31 cellular contexts compared by ENCODE assay signal in genomic region chr13:28248080-28248479, GRCh38.
DNase-seq lines count a peak whose midpoint lies in the region; ATAC-seq and TF ChIP-seq lines count a peak whose summit lies in the region.
"Had no signal": no experiment of that assay in that cellular context is flagged by ENCODE, and none has a peak within 500 bp of the region (broad histone marks: within the 10 kb centered on the region; RNA-seq: fewer than 3 reads in every experiment).

No MANE protein-coding gene starts in this region.

- DNase-seq in left ventricle myocardium inferior (no peak), left cardiac atrium (no peak), MV-4-11 (lab: John Stamatoyannopoulos, UW) (peak; percentile 86), activated B cell treated with CpG ODN at 0.5 μM for 24 hours (no peak), NCI-H748 (lab: John Stamatoyannopoulos, UW; ENCODE audit: unreplicated experiment) (no peak), osteoblast (ENCODE audit: insufficient read length, low spot score, missing footprints) (no peak)
- no peak for DNase-seq in stimulated activated naive B cell treated with anti-CD40 and anti-IgM and Interleukin-4, amounts not matched to agents 10 μg/mL and 1 μg/mL and 100 μg/mL, for 72 hours
- DNase-seq: activated CD4-positive, alpha-beta T cell treated with anti-CD3 and anti-CD28 coated beads for 4 hours; activated gamma-delta T cell; activated T-cell treated with anti-CD3 and anti-CD28 coated beads, Interleukin-2, amount 50 U/mL, for 1 hour; body of pancreas; Calu3; cerebellar nuclear complex; DMS79; foreskin fibroblast; HCEC 1CT; head of caudate nucleus; islet precursor cell; left ventricle myocardium superior; MG63; NCI-H1436; NCI-H774; occipital lobe; stimulated activated CD4-positive, alpha-beta T cell treated with anti-CD3 and anti-CD28 coated beads, Interleukin-4, amount 100 ng/mL, for 4 hours; substantia nigra had no signal

- CTCF ChIA-PET in activated B cell treated with CpG ODN at 0.5 μM for 24 hours (lab: Charles Lee): no interaction called here

- H3K4me1 ChIP-seq in left ventricle myocardium inferior: peaks cover 7% of the 10 kb centered on the region
- no peaks in the 10 kb centered on the region for H3K4me1 ChIP-seq in osteoblast (ENCODE audit: insufficient read depth, low read length)
- H3K4me1 ChIP-seq: body of pancreas had no signal

- H3K9me3 Mint-ChIP-seq in activated B cell treated with CpG ODN at 0.5 μM for 24 hours: peaks cover 8% of the 10 kb centered on the region
- peaks cover 5 to 9% of the 10 kb centered on the region in 2 donors for H3K9me3 Mint-ChIP-seq in stimulated activated naive B cell treated with anti-CD40 and anti-IgM and Interleukin-4, amounts not matched to agents 10 μg/mL and 1 μg/mL and 100 μg/mL, for 72 hours

- H3K4me1 Mint-ChIP-seq in activated B cell treated with CpG ODN at 0.5 μM for 24 hours: peaks cover 72% of the 10 kb centered on the region
- H3K4me1 Mint-ChIP-seq in stimulated activated naive B cell treated with anti-CD40 and anti-IgM and Interleukin-4, amounts not matched to agents 10 μg/mL and 1 μg/mL and 100 μg/mL, for 72 hours: peaks cover 27 to 62% of the 10 kb centered on the region in 2 donors
- H3K4me1 Mint-ChIP-seq: mesothelial cell of epicardium had no signal

- H3K36me3 Mint-ChIP-seq in activated B cell treated with CpG ODN at 0.5 μM for 24 hours (ENCODE audit: low read depth): peaks cover 67% of the 10 kb centered on the region
- peaks cover 49 to 61% of the 10 kb centered on the region in 2 donors for H3K36me3 Mint-ChIP-seq in stimulated activated naive B cell treated with anti-CD40 and anti-IgM and Interleukin-4, amounts not matched to agents 10 μg/mL and 1 μg/mL and 100 μg/mL, for 72 hours

- H3K9me3 ChIP-seq in left ventricle myocardium inferior (replicated peaks): no peaks in the 10 kb centered on the region
- no peaks in the 10 kb centered on the region for H3K9me3 ChIP-seq in osteoblast (ENCODE audit: low read depth, low read length)
- H3K9me3 ChIP-seq: body of pancreas, esophagus muscularis mucosa had no signal

- ATAC-seq in left cardiac atrium: no peak
- peak; percentile 25 for ATAC-seq in activated B cell treated with CpG ODN at 0.5 μM for 24 hours (ENCODE audit: low read depth)
- ATAC-seq in stimulated activated naive B cell treated with anti-CD40 and anti-IgM and Interleukin-4, amounts not matched to agents 10 μg/mL and 1 μg/mL and 100 μg/mL, for 72 hours (replicated peaks): no peak
- no peak for ATAC-seq in GM21390 (IDR thresholded peaks at IDR 0.05; ENCODE audit: unreplicated experiment)
- ATAC-seq: body of pancreas, left ventricle myocardium superior had no signal

- peak overlapping the region; percentile 62 for H3K27ac Mint-ChIP-seq in activated B cell treated with CpG ODN at 0.5 μM for 24 hours
- H3K27ac Mint-ChIP-seq in stimulated activated naive B cell treated with anti-CD40 and anti-IgM and Interleukin-4, amounts not matched to agents 10 μg/mL and 1 μg/mL and 100 μg/mL, for 72 hours: peak overlapping the region; percentile 15
- H3K27ac Mint-ChIP-seq: mesothelial cell of epicardium had no signal

- H3K4me3 Mint-ChIP-seq in activated B cell treated with CpG ODN at 0.5 μM for 24 hours: peak overlapping the region; percentile 57
- no peak overlapping the region for H3K4me3 Mint-ChIP-seq in stimulated activated naive B cell treated with anti-CD40 and anti-IgM and Interleukin-4, amounts not matched to agents 10 μg/mL and 1 μg/mL and 100 μg/mL, for 72 hours
- H3K4me3 Mint-ChIP-seq: mesothelial cell of epicardium had no signal

- H4K20me1 ChIP-seq in osteoblast (ENCODE audit: insufficient read depth, low read length): no peaks in the 10 kb centered on the region

- no peak overlapping the region for H2AFZ ChIP-seq in osteoblast (ENCODE audit: low read length)

- H3K27ac ChIP-seq in left ventricle myocardium inferior (replicated peaks) (peak overlapping the region; percentile 22), osteoblast (ENCODE audit: low read depth, low read length) (no peak overlapping the region)
- H3K27ac ChIP-seq: body of pancreas, C4-2B, esophagus muscularis mucosa, KMS-11, SK-N-MC had no signal

- intact Hi-C loops in left ventricle myocardium inferior (cut with micrococcal nuclease): no loop called here
- intact Hi-C loops in left cardiac atrium (cut with DNase I): no loop called here
- intact Hi-C loops in activated B cell treated with CpG ODN at 0.5 μM for 24 hours (cut with micrococcal nuclease): no loop called here

- TF ChIP-seq CTCF in left ventricle myocardium inferior (IDR thresholded peaks at IDR 0.05; ENCODE audit: borderline replicate concordance) (no peak), activated B cell treated with CpG ODN at 0.5 μM for 24 hours (IDR thresholded peaks at IDR 0.05) (no peak), osteoblast (IDR thresholded peaks at IDR 0.05; ENCODE audit: extremely low read depth, low read depth, low read length) (no peak)

- H3K79me2 ChIP-seq in osteoblast (ENCODE audit: insufficient read depth, low read length): peaks cover 14% of the 10 kb centered on the region

- no peak overlapping the region for H3K4me2 ChIP-seq in osteoblast (ENCODE audit: insufficient read depth, low read length)
- H3K4me2 ChIP-seq: KMS-11 had no signal

- H3K27me3 Mint-ChIP-seq in activated B cell treated with CpG ODN at 0.5 μM for 24 hours: no peaks in the 10 kb centered on the region
- H3K27me3 Mint-ChIP-seq in stimulated activated naive B cell treated with anti-CD40 and anti-IgM and Interleukin-4, amounts not matched to agents 10 μg/mL and 1 μg/mL and 100 μg/mL, for 72 hours: no peaks in the 10 kb centered on the region

- H3K36me3 ChIP-seq in left ventricle myocardium inferior: peaks cover 7% of the 10 kb centered on the region
- no peaks in the 10 kb centered on the region for H3K36me3 ChIP-seq in osteoblast (ENCODE audit: insufficient read depth, low read length)

- POLR2A ChIA-PET in activated B cell treated with CpG ODN at 0.5 μM for 24 hours (lab: Charles Lee): no interaction called here

- H3K4me3 ChIP-seq in left ventricle myocardium inferior (no peak overlapping the region), osteoblast (ENCODE audit: insufficient read depth, low read length) (no peak overlapping the region)
- H3K4me3 ChIP-seq: body of pancreas, esophagus muscularis mucosa, MG63, SK-N-MC had no signal

- H3K27me3 ChIP-seq in left ventricle myocardium inferior (ENCODE audit: low read depth) (no peaks in the 10 kb centered on the region), osteoblast (ENCODE audit: insufficient read depth, low read length) (no peaks in the 10 kb centered on the region)
- H3K27me3 ChIP-seq: body of pancreas, esophagus muscularis mucosa, MG63 had no signal
